14 cellular contexts compared by ENCODE assay signal in the genomic region with DNA sequence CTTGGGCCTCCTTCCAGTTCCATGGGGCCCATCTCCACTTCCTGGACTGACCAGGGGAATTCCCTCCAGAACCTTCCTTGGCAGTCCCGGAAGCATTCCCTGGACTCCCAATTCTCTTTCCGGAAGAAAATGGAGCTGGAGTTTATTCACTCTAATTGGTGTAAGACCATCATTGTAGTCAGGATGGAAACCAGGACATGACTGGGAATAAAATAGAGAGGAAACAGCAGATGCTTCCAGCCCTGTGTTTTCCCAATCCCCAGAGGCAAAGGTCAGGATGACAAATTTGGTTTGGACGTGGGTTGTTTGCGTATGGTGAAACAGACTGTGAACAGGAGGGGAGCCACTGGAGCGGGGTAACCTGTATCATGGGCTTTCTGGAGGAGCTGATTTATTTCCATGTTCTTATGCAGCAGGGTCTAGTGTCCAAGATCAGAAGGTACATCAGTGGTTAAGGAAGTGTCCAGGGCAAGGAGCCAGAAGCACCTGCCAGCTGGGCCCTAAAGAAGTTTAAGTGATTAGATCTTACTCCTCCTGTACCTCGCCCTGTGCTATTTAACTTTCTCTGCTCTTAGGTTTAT.
"Had no signal": no experiment of that assay in that cellular context is flagged by ENCODE, and none has a peak within 500 bp of the region (broad histone marks: within the 10 kb centered on the region; RNA-seq: fewer than 3 reads in every experiment).

No MANE protein-coding gene starts in this region.

- H3K9me3 Mint-ChIP-seq: activated naive CD4-positive, alpha-beta T cell treated with anti-CD3 and anti-CD28 coated beads, Interleukin-2, amount 50 U/mL, for 24 hours had no signal

- H3K4me3 Mint-ChIP-seq: activated CD4-positive, alpha-beta T cell treated with anti-CD3 and anti-CD28 coated beads for 36 hours; activated naive CD4-positive, alpha-beta T cell treated with anti-CD3 and anti-CD28 coated beads, Interleukin-2, amount 50 U/mL, for 24 hours; naive B cell; neural progenitor cell; stimulated activated naive B cell treated with anti-CD40 and anti-IgM and Interleukin-4, amounts not matched to agents 10 μg/mL and 1 μg/mL and 100 μg/mL, for 72 hours had no signal

- H3K4me1 ChIP-seq: neural progenitor cell, parathyroid adenoma had no signal

- ATAC-seq: activated CD4-positive, alpha-beta T cell treated with anti-CD3 and anti-CD28 coated beads for 36 hours; stimulated activated naive B cell treated with anti-CD40 and anti-IgM and Interleukin-4, amounts not matched to agents 10 μg/mL and 1 μg/mL and 100 μg/mL, for 72 hours had no signal

- H3K27ac Mint-ChIP-seq: activated CD4-positive, alpha-beta T cell treated with anti-CD3 and anti-CD28 coated beads for 36 hours; activated naive CD4-positive, alpha-beta T cell treated with anti-CD3 and anti-CD28 coated beads, Interleukin-2, amount 50 U/mL, for 24 hours; naive B cell; neural progenitor cell; stimulated activated naive B cell treated with anti-CD40 and anti-IgM and Interleukin-4, amounts not matched to agents 10 μg/mL and 1 μg/mL and 100 μg/mL, for 72 hours had no signal

- H3K36me3 ChIP-seq: neural progenitor cell had no signal

- H3K27ac ChIP-seq: dorsolateral prefrontal cortex, neural progenitor cell, parathyroid adenoma had no signal

- H3K4me1 Mint-ChIP-seq: naive B cell, neural progenitor cell had no signal

- H3K27me3 ChIP-seq: dorsolateral prefrontal cortex, neural progenitor cell had no signal

- H3K36me3 Mint-ChIP-seq: activated naive CD4-positive, alpha-beta T cell treated with anti-CD3 and anti-CD28 coated beads, Interleukin-2, amount 50 U/mL, for 24 hours; naive B cell; neural progenitor cell; stimulated activated naive B cell treated with anti-CD40 and anti-IgM and Interleukin-4, amounts not matched to agents 10 μg/mL and 1 μg/mL and 100 μg/mL, for 72 hours had no signal

- H3K4me3 ChIP-seq: dorsolateral prefrontal cortex, neural progenitor cell had no signal

- H3K27me3 Mint-ChIP-seq: activated CD4-positive, alpha-beta T cell treated with anti-CD3 and anti-CD28 coated beads for 36 hours; activated naive CD4-positive, alpha-beta T cell treated with anti-CD3 and anti-CD28 coated beads, Interleukin-2, amount 50 U/mL, for 24 hours had no signal

- DNase-seq: activated CD4-positive, alpha-beta T cell treated with anti-CD3 and anti-CD28 coated beads for 36 hours; activated CD4-positive, alpha-beta T cell treated with anti-CD3 and anti-CD28 coated beads, Interleukin-2, amount 50 U/mL, for 48 hours; activated gamma-delta T cell; dorsolateral prefrontal cortex; foreskin melanocyte; hypothalamus; islet precursor cell; mammary epithelial cell; naive B cell; stimulated activated naive B cell treated with anti-CD40 and anti-IgM and Interleukin-4, amounts not matched to agents 10 μg/mL and 1 μg/mL and 100 μg/mL, for 72 hours; T-helper 2 cell had no signal
